Comparison of ENCODE assay signal across 21 cellular contexts in genomic region chr21:45347048-45347711, GRCh38. TPM values are rescaled to one million over a fixed set of nuclear protein-coding genes. Genes with fewer than 3 reads are reported as not detected.
DNase-seq lines count a peak whose midpoint lies in the region; ATAC-seq, FAIRE-seq and TF ChIP-seq lines count a peak whose summit lies in the region.
"Had no signal": no experiment of that assay in that cellular context is flagged by ENCODE, and none has a peak within 500 bp of the region (broad histone marks: within the 10 kb centered on the region; RNA-seq: fewer than 3 reads in every experiment).

No MANE protein-coding gene starts in this region.

- ATAC-seq in Right ventricle myocardium inferior (no peak), GM19328 (IDR thresholded peaks at IDR 0.05; ENCODE audit: unreplicated experiment) (no peak)
- no peak for ATAC-seq in activated T-cell treated with anti-CD3 and anti-CD28 coated beads, Interleukin-2, amount 50 U/mL, for 72 hours (replicated peaks in 1 of 2)
- ATAC-seq: activated CD4-positive, alpha-beta T cell treated with anti-CD3 and anti-CD28 coated beads for 36 hours had no signal

- TF ChIP-seq CTCF in right atrium auricular region (IDR thresholded peaks at IDR 0.05) (no peak), WERI-Rb-1 (IDR thresholded peaks at IDR 0.05; ENCODE audit: low read depth, low read length) (0 out of 2 replicates have a peak, but pooled peaks have one; percentile 11), kidney (IDR thresholded peaks at IDR 0.05; ENCODE audit: borderline replicate concordance, extremely low read depth, insufficient read depth) (no peak), tibial artery (IDR thresholded peaks at IDR 0.05) (no peak)

- no peak overlapping the region for H3K27ac ChIP-seq in right atrium auricular region
- no peak overlapping the region for H3K27ac ChIP-seq in WERI-Rb-1
- H3K27ac ChIP-seq in kidney (ENCODE audit: low read depth in 2 of 2, low read length in 2 of 2), result peak overlapping the region; percentile 62 to 67
- H3K27ac ChIP-seq in tibial artery, result peak overlapping the region; percentile 78 to 79
- H3K27ac ChIP-seq: C4-2B, epithelial cell of prostate, hepatocyte had no signal

- no peak for FAIRE-seq in kidney (lab: Jason Lieb, UNC)

- H3K27me3 ChIP-seq in right atrium auricular region (no peaks in the 10 kb centered on the region), WERI-Rb-1 (ENCODE audit: insufficient read depth, low read depth, severe bottlenecking) (no peaks in the 10 kb centered on the region), tibial artery (no peaks in the 10 kb centered on the region)
- H3K27me3 ChIP-seq: hepatocyte had no signal

- no peaks in the 10 kb centered on the region for H3K27me3 Mint-ChIP-seq in activated T-cell treated with anti-CD3 and anti-CD28 coated beads, Interleukin-2, amount 50 U/mL, for 72 hours (ENCODE audit: low read depth)
- H3K27me3 Mint-ChIP-seq: activated naive CD4-positive, alpha-beta T cell treated with anti-CD3 and anti-CD28 coated beads, Interleukin-2, amount 50 U/mL, for 24 hours had no signal

- DNase-seq in Right ventricle myocardium inferior (ENCODE audit: missing footprints) (peak; percentile 42), right atrium auricular region (ENCODE audit: low spot score) (no peak), WERI-Rb-1 (no peak), kidney (peak; percentile 74), tibial artery (no peak), C1 segment of cervical spinal cord (lab: John Stamatoyannopoulos, UW) (no peak)
- no peak for DNase-seq in activated T-cell treated with anti-CD3 and anti-CD28 coated beads, Interleukin-2, amount 50 U/mL, for 72 hours
- DNase-seq: activated CD4-positive, alpha-beta T cell treated with anti-CD3 and anti-CD28 coated beads for 36 hours; foreskin melanocyte; KBM-7; MM.1S; NCI-H1436 treated with DMSO at 0.1 percent for 48 hours; NCI-H526; nucleus accumbens; SHP77 had no signal

- no peak overlapping the region for H3K4me3 Mint-ChIP-seq in activated T-cell treated with anti-CD3 and anti-CD28 coated beads, Interleukin-2, amount 50 U/mL, for 72 hours
- H3K4me3 Mint-ChIP-seq: activated CD4-positive, alpha-beta T cell treated with anti-CD3 and anti-CD28 coated beads for 36 hours; activated naive CD4-positive, alpha-beta T cell treated with anti-CD3 and anti-CD28 coated beads, Interleukin-2, amount 50 U/mL, for 24 hours had no signal

- H3K27ac Mint-ChIP-seq in activated T-cell treated with anti-CD3 and anti-CD28 coated beads, Interleukin-2, amount 50 U/mL, for 72 hours, result no peak overlapping the region
- H3K27ac Mint-ChIP-seq: activated CD4-positive, alpha-beta T cell treated with anti-CD3 and anti-CD28 coated beads for 36 hours; activated naive CD4-positive, alpha-beta T cell treated with anti-CD3 and anti-CD28 coated beads, Interleukin-2, amount 50 U/mL, for 24 hours had no signal

- no peaks in the 10 kb centered on the region for H3K4me1 Mint-ChIP-seq in activated T-cell treated with anti-CD3 and anti-CD28 coated beads, Interleukin-2, amount 50 U/mL, for 72 hours (ENCODE audit: low read depth)
- H3K4me1 Mint-ChIP-seq: activated CD4-positive, alpha-beta T cell treated with anti-CD3 and anti-CD28 coated beads for 36 hours; activated naive CD4-positive, alpha-beta T cell treated with anti-CD3 and anti-CD28 coated beads, Interleukin-2, amount 50 U/mL, for 24 hours had no signal

- H3K36me3 ChIP-seq in right atrium auricular region, result no peaks in the 10 kb centered on the region
- H3K36me3 ChIP-seq in WERI-Rb-1, result no peaks in the 10 kb centered on the region
- no peaks in the 10 kb centered on the region for H3K36me3 ChIP-seq in kidney (ENCODE audit: control insufficient read depth in 1 of 2, insufficient read depth in 2 of 2, low read length in 2 of 2)
- H3K36me3 ChIP-seq in tibial artery, result no peaks in the 10 kb centered on the region
- H3K36me3 ChIP-seq: HAP-1 had no signal

- H3K9me3 ChIP-seq in right atrium auricular region, result no peaks in the 10 kb centered on the region
- H3K9me3 ChIP-seq in WERI-Rb-1 (ENCODE audit: severe bottlenecking), result peaks cover 3% of the 10 kb centered on the region
- no peaks in the 10 kb centered on the region for H3K9me3 ChIP-seq in kidney (ENCODE audit: control insufficient read depth in 1 of 2, low read length in 2 of 2)
- H3K9me3 ChIP-seq in tibial artery, result no peaks in the 10 kb centered on the region
- H3K9me3 ChIP-seq: HAP-1 had no signal

- no peak overlapping the region for H3K9ac ChIP-seq in kidney (ENCODE audit: low read length in 2 of 2)

- intact Hi-C loops in Right ventricle myocardium inferior (cut with DNase I), result no loop called here
- intact Hi-C loops in kidney (cut with DNase I), result no loop called here
- intact Hi-C loops in tibial artery (cut with DNase I; ENCODE audit: low total_unique reads), result no loop called here

- no peaks in the 10 kb centered on the region for H3K9me3 Mint-ChIP-seq in activated T-cell treated with anti-CD3 and anti-CD28 coated beads, Interleukin-2, amount 50 U/mL, for 72 hours
- H3K9me3 Mint-ChIP-seq: activated naive CD4-positive, alpha-beta T cell treated with anti-CD3 and anti-CD28 coated beads, Interleukin-2, amount 50 U/mL, for 24 hours had no signal

- no peaks in the 10 kb centered on the region for H3K36me3 Mint-ChIP-seq in activated T-cell treated with anti-CD3 and anti-CD28 coated beads, Interleukin-2, amount 50 U/mL, for 72 hours (ENCODE audit: insufficient read depth in 2 of 2)
- H3K36me3 Mint-ChIP-seq: activated naive CD4-positive, alpha-beta T cell treated with anti-CD3 and anti-CD28 coated beads, Interleukin-2, amount 50 U/mL, for 24 hours had no signal

- H3K4me3 ChIP-seq in right atrium auricular region (no peak overlapping the region), WERI-Rb-1 (ENCODE audit: low read depth, low read length) (no peak overlapping the region), kidney (ENCODE audit: low read length in 2 of 2) (no peak overlapping the region), tibial artery (no peak overlapping the region)
- H3K4me3 ChIP-seq: HAP-1, hepatocyte had no signal

- H3K4me1 ChIP-seq in right atrium auricular region (peaks cover 0 to 45% of the 10 kb centered on the region in 2 donors), kidney (ENCODE audit: control insufficient read depth in 1 of 2, insufficient read depth in 1 of 2, low read depth in 1 of 2, low read length in 2 of 2) (peaks cover 0 to 20% of the 10 kb centered on the region in 2 donors), tibial artery (peaks cover 5 to 47% (median 41%) of the 10 kb centered on the region in 4 donors)
- H3K4me1 ChIP-seq: HAP-1 had no signal

RNA-seq across cellular contexts. Expression of gene COL18A1, which starts 57.8 kb away (rescaled TPM):
- total RNA-seq in Right ventricle myocardium inferior (51.6 TPM), right atrium auricular region (100 to 1,000 TPM; 117 to 134 TPM), kidney (316 TPM)
- 150 TPM for polyA plus RNA-seq in kidney (ENCODE audit: insufficient read depth, low read depth, low replicate concordance)
- total RNA-seq in activated T-cell treated with anti-CD3 and anti-CD28 coated beads, Interleukin-2, amount 50 U/mL, for 72 hours, result 1 to 10 TPM; 4.9 to 7.5 TPM

RNA-seq across cellular contexts. Expression of gene POFUT2, which starts 59.5 kb away (rescaled TPM):
- 16.9 TPM for total RNA-seq in Right ventricle myocardium inferior
- total RNA-seq in right atrium auricular region, result 10 to 100 TPM in 1 of 2 donors, 1 to 10 TPM in 1; 5.8 to 12.0 TPM
- total RNA-seq in kidney, result 30.2 TPM
- 18.3 TPM for polyA plus RNA-seq in kidney (ENCODE audit: insufficient read depth, low read depth, low replicate concordance)
- 10 to 100 TPM; 24.5 to 26.6 TPM for total RNA-seq in activated T-cell treated with anti-CD3 and anti-CD28 coated beads, Interleukin-2, amount 50 U/mL, for 72 hours

Comparison
In these comparisons a context has a peak if more than half of its experiments do, and no peak if none do; other contexts are left out.
1. DNase-seq: peak in Right ventricle myocardium inferior (single experiment) and kidney (single experiment); none in right atrium auricular region (single experiment), WERI-Rb-1 (single experiment), tibial artery (0 of 2), activated T-cell treated with anti-CD3 and anti-CD28 coated beads, Interleukin-2, amount 50 U/mL, for 72 hours (0 of 2) and C1 segment of cervical spinal cord (0 of 14).
2. H3K27ac ChIP-seq: peak in kidney (2 of 2) and tibial artery (2 of 2); none in right atrium auricular region (0 of 2) and WERI-Rb-1 (single experiment).